In the genomic region with DNA sequence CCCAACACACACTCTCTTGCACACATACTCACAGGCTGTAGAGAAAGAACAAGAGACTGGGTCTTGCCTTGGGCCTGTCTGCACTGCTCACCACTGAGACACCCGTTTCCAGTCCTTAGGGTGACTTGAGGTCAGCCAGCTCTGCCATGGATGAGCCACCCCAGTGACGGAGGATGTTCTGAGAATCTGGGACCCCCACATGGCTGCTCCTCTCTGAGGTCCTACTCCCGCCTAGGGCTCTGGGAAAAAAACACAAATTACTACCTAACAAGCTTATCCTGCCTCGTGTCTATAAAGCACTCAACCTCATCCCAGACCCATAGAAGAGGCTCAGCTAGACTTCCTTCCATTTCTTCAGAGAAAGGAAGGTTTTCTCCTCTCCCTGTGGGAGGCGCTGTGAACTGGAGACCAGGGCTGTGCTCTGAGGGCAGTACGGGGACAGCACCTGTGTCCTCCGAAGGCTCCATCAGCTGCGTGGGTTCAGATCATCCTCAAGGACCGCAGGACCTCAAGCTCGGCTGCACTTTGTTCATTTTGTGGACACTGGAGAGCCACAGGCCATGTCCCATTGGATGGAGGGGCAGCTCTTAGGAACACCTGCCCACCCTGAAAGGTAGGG, we compare ENCODE assay signal across 16 cellular contexts. TPM values are rescaled to one million over a fixed set of nuclear protein-coding genes. Genes with fewer than 3 reads are reported as not detected.
A peak's percentile ranks its signal among the peaks of the same experiment; 100 is the strongest.
DNase-seq lines count a peak whose midpoint lies in the region; ATAC-seq, FAIRE-seq and TF ChIP-seq lines count a peak whose summit lies in the region.
"Had no signal": no experiment of that assay in that cellular context is flagged by ENCODE, and none has a peak within 500 bp of the region (broad histone marks: within the 10 kb centered on the region; RNA-seq: fewer than 3 reads in every experiment).

No MANE protein-coding gene starts in this region.

- no peaks in the 10 kb centered on the region for H3K9me3 Mint-ChIP-seq in endothelial cell (ENCODE audit: unreplicated experiment)
- H3K9me3 Mint-ChIP-seq: CD4-positive, alpha-beta T cell; memory B cell had no signal

- DNase-seq in D721Med (ENCODE audit: insufficient read length, low spot score) = peak; percentile 7
- no peak for DNase-seq in endothelial cell (ENCODE audit: low spot score)
- no peak for DNase-seq in superior temporal gyrus (ENCODE audit: extremely low spot score)
- no peak for DNase-seq in T-helper 2 cell
- DNase-seq: effector CD8-positive, alpha-beta T cell had no signal

- peaks cover 25% of the 10 kb centered on the region for H3K4me1 Mint-ChIP-seq in endothelial cell (ENCODE audit: unreplicated experiment)

- H3K27me3 Mint-ChIP-seq in endothelial cell (ENCODE audit: unreplicated experiment) = peaks cover 10% of the 10 kb centered on the region

- no peaks in the 10 kb centered on the region for H3K36me3 Mint-ChIP-seq in endothelial cell (ENCODE audit: low read depth, unreplicated experiment)
- H3K36me3 Mint-ChIP-seq: activated naive CD8-positive, alpha-beta T cell; memory B cell had no signal

- peak; percentile 3 for ATAC-seq in GM18868 (IDR thresholded peaks at IDR 0.05; ENCODE audit: unreplicated experiment)
- peak; percentile 17 for ATAC-seq in HG03432 (IDR thresholded peaks at IDR 0.05; ENCODE audit: unreplicated experiment)
- ATAC-seq in HG03196 (IDR thresholded peaks at IDR 0.05; ENCODE audit: unreplicated experiment) = no peak

- no peak for TF ChIP-seq CTCF in D721Med (IDR thresholded peaks at IDR 0.05; ENCODE audit: insufficient read depth, missing control alignments)
- TF ChIP-seq CTCF in endothelial cell (IDR thresholded peaks at IDR 0.05; ENCODE audit: unreplicated experiment) = no peak

- no peak for FAIRE-seq in D721Med (lab: Jason Lieb, UNC)
- FAIRE-seq: pancreas had no signal

- H3K4me3 Mint-ChIP-seq in endothelial cell (ENCODE audit: unreplicated experiment) = peak overlapping the region; percentile 38
- H3K4me3 Mint-ChIP-seq: activated naive CD8-positive, alpha-beta T cell; CD4-positive, alpha-beta T cell; memory B cell had no signal

- no peak overlapping the region for H3K27ac Mint-ChIP-seq in endothelial cell (ENCODE audit: unreplicated experiment)
- H3K27ac Mint-ChIP-seq: activated naive CD8-positive, alpha-beta T cell; CD4-positive, alpha-beta T cell; memory B cell had no signal

RNA-seq across cellular contexts. Expression of a gene that starts 4.3 kb away (rescaled TPM):
- not detected for total RNA-seq in endothelial cell (ENCODE audit: unreplicated experiment)
- total RNA-seq: CD4-positive, alpha-beta T cell; cerebellum; esophagus muscularis mucosa; gastrocnemius medialis; pancreas; temporal lobe had no signal

RNA-seq across cellular contexts. Expression of a gene that starts 11.9 kb away (rescaled TPM):
- not detected for total RNA-seq in endothelial cell (ENCODE audit: unreplicated experiment)
- total RNA-seq: CD4-positive, alpha-beta T cell; cerebellum; esophagus muscularis mucosa; gastrocnemius medialis; pancreas; temporal lobe had no signal
